In the genomic region with DNA sequence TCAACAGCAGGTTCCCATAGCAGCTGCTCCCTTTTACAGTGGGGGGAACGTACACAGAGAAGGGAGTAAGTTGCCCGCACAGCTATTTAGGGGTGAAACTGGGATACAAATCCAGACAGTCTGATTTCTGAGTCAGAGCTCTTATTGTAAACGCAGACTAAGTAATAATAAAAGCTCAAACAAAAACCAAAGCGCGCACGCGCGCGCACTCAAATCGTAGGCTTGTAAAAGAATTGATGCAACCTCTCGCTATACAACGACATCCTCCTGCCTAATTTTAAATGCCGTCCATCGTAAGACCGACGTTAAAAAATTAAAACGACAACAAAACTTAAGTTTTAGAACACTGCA, we compare ENCODE assay signal across 8 cellular contexts. TPM values are rescaled to one million over a fixed set of nuclear protein-coding genes. Genes with fewer than 3 reads are reported as not detected.
DNase-seq lines count a peak whose midpoint lies in the region; ATAC-seq and TF ChIP-seq lines count a peak whose summit lies in the region.

No MANE protein-coding gene starts in this region.

- no peaks in the 10 kb centered on the region for H3K36me3 ChIP-seq in kidney epithelial cell (ENCODE audit: control insufficient read depth, insufficient read depth, low read length)

- TF ChIP-seq CTCF in kidney epithelial cell (IDR thresholded peaks at IDR 0.05; ENCODE audit: insufficient read depth, low read length, poor library complexity, severe bottlenecking), result no peak

- H3K27me3 ChIP-seq in kidney epithelial cell (ENCODE audit: control insufficient read depth, insufficient read depth, low read length), result no peaks in the 10 kb centered on the region

- peak overlapping the region; percentile 80 for H3K4me3 ChIP-seq in kidney epithelial cell (ENCODE audit: low read depth, low read length)

- ATAC-seq in HG03039 (IDR thresholded peaks at IDR 0.05; ENCODE audit: unreplicated experiment), result no peak

- DNase-seq in NCI-H1694 treated with DMSO at 0.1 percent for 48 hours (lab: John Stamatoyannopoulos, UW), result peak; percentile 56
- no peak for DNase-seq in NCI-H1694 (lab: John Stamatoyannopoulos, UW)
- peak; percentile 59 for DNase-seq in RPMI7951 (ENCODE audit: low read depth)
- peak; percentile 22 for DNase-seq in brain pericyte (ENCODE audit: low read depth, low spot score)
- no peak for DNase-seq in kidney epithelial cell (ENCODE audit: low read depth)
- DNase-seq in stimulated activated CD4-positive, alpha-beta T cell treated with anti-CD3 and anti-CD28 coated beads, Interleukin-2, amount 100 ng/mL, for 24 hours, result peak; percentile 32 to 55
- DNase-seq in effector CD4-positive, alpha-beta T cell, result no peak

RNA-seq across cellular contexts. Expression of a gene that starts 0.7 kb away (rescaled TPM):
- 22.2 and 23.1 TPM in 2 replicates for total RNA-seq in RPMI7951 (2014; rRNA removed; shearing (Covaris generic))
- 12.2 and 17.0 TPM in 2 replicates for total RNA-seq in kidney epithelial cell

Comparison
In these comparisons a context has a peak if more than half of its experiments do, and no peak if none do; other contexts are left out.
1. DNase-seq: peak in NCI-H1694 treated with DMSO at 0.1 percent for 48 hours (single experiment), RPMI7951 (single experiment), brain pericyte (single experiment) and stimulated activated CD4-positive, alpha-beta T cell treated with anti-CD3 and anti-CD28 coated beads, Interleukin-2, amount 100 ng/mL, for 24 hours (2 of 2); none in NCI-H1694 (single experiment), kidney epithelial cell (single experiment) and effector CD4-positive, alpha-beta T cell (single experiment).